Comparison of ENCODE assay signal across 13 cellular contexts in the genomic region with DNA sequence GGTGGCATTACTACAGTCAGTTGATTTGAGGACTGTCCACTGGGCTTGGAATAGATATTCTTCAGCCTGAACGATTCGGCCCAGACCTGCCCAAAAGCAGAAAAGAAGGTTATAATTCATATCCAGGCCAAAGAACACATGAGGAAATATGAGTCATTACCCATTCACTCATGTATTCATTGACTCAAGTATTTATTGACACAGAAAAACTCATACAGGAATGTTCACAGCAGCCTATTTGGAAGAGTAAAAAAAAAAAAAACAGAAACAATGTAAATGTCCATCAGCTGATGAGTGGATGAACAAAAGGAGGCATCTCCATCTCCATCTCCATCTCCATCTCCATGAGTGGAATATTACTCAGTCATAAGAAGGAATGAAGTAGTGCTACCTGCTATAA. TPM values are rescaled to one million over a fixed set of nuclear protein-coding genes. Genes with fewer than 3 reads are reported as not detected.
DNase-seq lines count a peak whose midpoint lies in the region; ATAC-seq, FAIRE-seq and TF ChIP-seq lines count a peak whose summit lies in the region.
"Had no signal": no experiment of that assay in that cellular context is flagged by ENCODE, and none has a peak within 500 bp of the region (broad histone marks: within the 10 kb centered on the region; RNA-seq: fewer than 3 reads in every experiment).

No MANE protein-coding gene starts in this region.

- H3K4me3 ChIP-seq in fibroblast of villous mesenchyme (ENCODE audit: low read depth, low read length) (no peak overlapping the region), esophagus muscularis mucosa (no peak overlapping the region)

- H3K4me1 ChIP-seq in esophagus muscularis mucosa = no peaks in the 10 kb centered on the region

- no peak for TF ChIP-seq POLR2A in esophagus muscularis mucosa (IDR thresholded peaks at IDR 0.05; ENCODE audit: low read depth)

- TF ChIP-seq EP300 in esophagus muscularis mucosa (IDR thresholded peaks at IDR 0.05) = no peak

- intact Hi-C loops in esophagus muscularis mucosa (cut with DNase I) = no loop called here

- no peak overlapping the region for H3K27ac ChIP-seq in esophagus muscularis mucosa (replicated peaks in 1 of 4)
- H3K27ac ChIP-seq: 22Rv1 had no signal

- FAIRE-seq in urothelium cell line (lab: Jason Lieb, UNC) = no peak

- no peaks in the 10 kb centered on the region for H3K36me3 ChIP-seq in esophagus muscularis mucosa

- no peaks in the 10 kb centered on the region for H3K9me3 ChIP-seq in esophagus muscularis mucosa

- WGBS in esophagus muscularis mucosa = 55% methylated on average over 2 of the region's 2 CpGs

- H3K27me3 ChIP-seq in esophagus muscularis mucosa = no peaks in the 10 kb centered on the region

- peak; percentile 57 for DNase-seq in DMS153 (lab: John Stamatoyannopoulos, UW)
- DNase-seq in DMS153 treated with DMSO at 0.1 percent for 48 hours (lab: John Stamatoyannopoulos, UW; ENCODE audit: unreplicated experiment) = no peak
- peak; percentile 31 for DNase-seq in SW480 (ENCODE audit: low spot score)
- peak; percentile 6 for DNase-seq in fibroblast of villous mesenchyme (ENCODE audit: low read depth)
- DNase-seq in urothelium cell line (ENCODE audit: low spot score) = peak; percentile 60
- no peak for DNase-seq in ureter (ENCODE audit: low spot score)
- DNase-seq in esophagus muscularis mucosa (ENCODE audit: extremely low spot score) = no peak
- DNase-seq: activated CD4-positive, alpha-beta T cell treated with anti-CD3 and anti-CD28 coated beads for 4 hours; cerebellar nuclear complex; glutamatergic neuron; SW 1271 had no signal

- TF ChIP-seq CTCF in fibroblast of villous mesenchyme (IDR thresholded peaks at IDR 0.05; ENCODE audit: insufficient read depth, low read depth, low read length) (no peak), esophagus muscularis mucosa (IDR thresholded peaks at IDR 0.05) (no peak)

- no peak for ATAC-seq in HG03135 (IDR thresholded peaks at IDR 0.05; ENCODE audit: unreplicated experiment)

RNA-seq across cellular contexts. Expression of a gene that starts 15.9 kb away (rescaled TPM):
- total RNA-seq in fibroblast of villous mesenchyme (0.32 and 0.86 TPM in 2 replicates), ureter (2.7 TPM), esophagus muscularis mucosa (1 to 10 TPM in 1 of 4 donors, under 1 TPM in 2, not detected in 1; 0.23 to 1.7 (median 0.78) TPM)

RNA-seq across cellular contexts. Expression of a gene that starts 16.4 kb away (rescaled TPM):
- total RNA-seq in fibroblast of villous mesenchyme (66.5 and 78.3 TPM in 2 replicates), ureter (77.5 TPM), esophagus muscularis mucosa (100 to 1,000 TPM in 2 of 4 donors, 10 to 100 TPM in 2; 59.1 to 105 (median 90.6) TPM)

RNA-seq across cellular contexts. Expression of a gene that starts 23.1 kb away (rescaled TPM):
- total RNA-seq in fibroblast of villous mesenchyme (0.86 and 0.97 TPM in 2 replicates), ureter (8.9 TPM), esophagus muscularis mucosa (1 to 10 TPM in 3 of 4 donors, under 1 TPM in 1; 0.99 to 4.1 (median 1.7) TPM)

RNA-seq across cellular contexts. Expression of a gene that starts 59.3 kb away (rescaled TPM):
- total RNA-seq in fibroblast of villous mesenchyme = under 0.01 TPM in 1 of 2 replicates, not detected in the other
- 2.3 TPM for total RNA-seq in ureter
- 1 to 10 TPM; 1.8 to 5.3 (median 3.4) TPM for total RNA-seq in esophagus muscularis mucosa

Comparison
In these comparisons a context has a peak if more than half of its experiments do, and no peak if none do; other contexts are left out.
1. DNase-seq: peak in DMS153 (single experiment), SW480 (single experiment), fibroblast of villous mesenchyme (single experiment) and urothelium cell line (single experiment); none in DMS153 treated with DMSO at 0.1 percent for 48 hours (single experiment), ureter (single experiment) and esophagus muscularis mucosa (single experiment).